Comparison of ENCODE assay signal across 21 cellular contexts in genomic region chr1:216154063-216154462, GRCh38.
DNase-seq lines count a peak whose midpoint lies in the region; ATAC-seq, FAIRE-seq and TF ChIP-seq lines count a peak whose summit lies in the region.
"Had no signal": no experiment of that assay in that cellular context is flagged by ENCODE, and none has a peak within 500 bp of the region (broad histone marks: within the 10 kb centered on the region; RNA-seq: fewer than 3 reads in every experiment).

No MANE protein-coding gene starts in this region.

- peaks cover 2% of the 10 kb centered on the region for H3K36me3 Mint-ChIP-seq in neural progenitor cell
- H3K36me3 Mint-ChIP-seq: CD8-positive, alpha-beta T cell had no signal

- H3K23ac ChIP-seq in IMR-90 (ENCODE audit: low read depth, low read length), result no peak overlapping the region

- H3K27ac Mint-ChIP-seq in neural progenitor cell, result no peak overlapping the region
- H3K27ac Mint-ChIP-seq: B cell; CD4-positive, alpha-beta T cell; CD8-positive, alpha-beta T cell had no signal

- H3K4me2 ChIP-seq in A549 (no peak overlapping the region), IMR-90 (ENCODE audit: low read depth, low read length) (no peak overlapping the region), hepatocyte (no peak overlapping the region), neural progenitor cell (no peak overlapping the region)
- H3K4me2 ChIP-seq: BLaER1 treated with 17β-estradiol and CSF1 and Interleukin-3, amounts not matched to agents 10 nM and 100 nM had no signal

- TF ChIP-seq EP300 in A549 (IDR thresholded peaks at IDR 0.05), result no peak

- intact Hi-C loops in IMR-90 (cut with micrococcal nuclease) (no loop called here), left cardiac atrium (cut with DNase I) (no loop called here)

- BruUV-seq in IMR-90 (replicated peaks; lab: Mats Ljungman, UMichigan), result no TSS peak

- no peak for TF ChIP-seq CTCF in A549 (IDR thresholded peaks at IDR 0.05)
- TF ChIP-seq CTCF in IMR-90 (conservative IDR thresholded peaks at IDR 0.05; ENCODE audit: low read depth, low read length), result no peak
- TF ChIP-seq CTCF in hepatocyte (IDR thresholded peaks at IDR 0.05; ENCODE audit: poor library complexity), result no peak
- TF ChIP-seq CTCF in neural progenitor cell (IDR thresholded peaks at IDR 0.05), result no peak

- H3K4me1 Mint-ChIP-seq in neural progenitor cell, result no peaks in the 10 kb centered on the region
- H3K4me1 Mint-ChIP-seq: B cell had no signal

- H3K79me2 ChIP-seq in hepatocyte (no peaks in the 10 kb centered on the region), neural progenitor cell (ENCODE audit: low read depth) (no peaks in the 10 kb centered on the region)

- no peak overlapping the region for H3K4me3 Mint-ChIP-seq in neural progenitor cell
- H3K4me3 Mint-ChIP-seq: B cell; CD4-positive, alpha-beta T cell; CD8-positive, alpha-beta T cell had no signal

- no peak overlapping the region for H2BK15ac ChIP-seq in IMR-90 (ENCODE audit: low read depth, low read length)

- H3K4me3 ChIP-seq in A549, result no peak overlapping the region
- no peak overlapping the region for H3K4me3 ChIP-seq in IMR-90 (ENCODE audit: insufficient read depth, low read depth, low read length)
- H3K4me3 ChIP-seq in hepatocyte, result no peak overlapping the region
- H3K4me3 ChIP-seq in neural progenitor cell, result no peak overlapping the region
- H3K4me3 ChIP-seq: BLaER1 treated with 17β-estradiol and CSF1 and Interleukin-3, amounts not matched to agents 10 nM and 100 nM had no signal

- TF ChIP-seq RAD21 in A549 (conservative IDR thresholded peaks at IDR 0.05 in 1 of 2, IDR thresholded peaks at IDR 0.05 in 1 of 2) (no peak), IMR-90 (IDR thresholded peaks at IDR 0.05; ENCODE audit: low read length) (no peak)

- no peak overlapping the region for H3K9ac ChIP-seq in IMR-90 (ENCODE audit: low read depth, low read length)
- no peak overlapping the region for H3K9ac ChIP-seq in neural progenitor cell
- H3K9ac ChIP-seq: BLaER1 treated with 17β-estradiol and CSF1 and Interleukin-3, amounts not matched to agents 10 nM and 100 nM had no signal

- no peak overlapping the region for H4K91ac ChIP-seq in IMR-90 (ENCODE audit: insufficient read depth, low read depth, low read length)

- no peaks in the 10 kb centered on the region for H3F3A ChIP-seq in neural progenitor cell (ENCODE audit: low read depth)

- ATAC-seq in A549 (no peak), IMR-90 (ENCODE audit: low read depth) (no peak), left cardiac atrium (no peak)
- ATAC-seq: CD8-positive, alpha-beta T cell had no signal

- no peaks in the 10 kb centered on the region for H3K9me1 ChIP-seq in IMR-90 (ENCODE audit: insufficient read depth, low read length)

- POLR2A ChIA-PET in A549 (lab: Yijun Ruan, JAX) (no interaction called here), IMR-90 (lab: Charles Lee; ENCODE audit: unreplicated experiment) (no interaction called here)

- H3K18ac ChIP-seq in IMR-90 (ENCODE audit: low read depth, low read length), result no peak overlapping the region

- H3K27me3 Mint-ChIP-seq in neural progenitor cell (ENCODE audit: insufficient read depth, low read depth), result no peaks in the 10 kb centered on the region
- H3K27me3 Mint-ChIP-seq: B cell; CD4-positive, alpha-beta T cell had no signal

- no peaks in the 10 kb centered on the region for H3K79me1 ChIP-seq in IMR-90 (ENCODE audit: low read depth in 1 of 2, low read length in 2 of 2)

- dilution Hi-C loops in IMR-90 (cut with HindIII; ENCODE audit: low sequenced_read_pairs, unreplicated experiment), result no loop called here

- no peak overlapping the region for H2AK9ac ChIP-seq in IMR-90 (replicated peaks; ENCODE audit: low read depth, low read length, poor library complexity)

- H2AFZ ChIP-seq in IMR-90 (replicated peaks; ENCODE audit: low read length, poor library complexity), result no peak overlapping the region
- H2AFZ ChIP-seq in hepatocyte, result no peak overlapping the region
- no peak overlapping the region for H2AFZ ChIP-seq in neural progenitor cell (replicated peaks)

- H4K5ac ChIP-seq in IMR-90 (ENCODE audit: low read depth, low read length), result no peak overlapping the region

- H3K27me3 ChIP-seq in IMR-90 (ENCODE audit: control insufficient read depth, insufficient read depth, low read length) (no peaks in the 10 kb centered on the region), hepatocyte (no peaks in the 10 kb centered on the region), neural progenitor cell (no peaks in the 10 kb centered on the region)
- H3K27me3 ChIP-seq: BLaER1 treated with 17β-estradiol and CSF1 and Interleukin-3, amounts not matched to agents 10 nM and 100 nM had no signal

- H4K8ac ChIP-seq in IMR-90 (ENCODE audit: low read depth in 2 of 2, low read length in 2 of 2), result no peak overlapping the region

- H3K9me3 Mint-ChIP-seq in neural progenitor cell, result peaks cover 7% of the 10 kb centered on the region

- H3K56ac ChIP-seq in IMR-90 (ENCODE audit: extremely low read depth, insufficient read depth, low read length), result no peak overlapping the region

- H3K27ac ChIP-seq in A549, result no peak overlapping the region
- no peak overlapping the region for H3K27ac ChIP-seq in IMR-90 (ENCODE audit: insufficient read depth, low read length)
- H3K27ac ChIP-seq in hepatocyte, result no peak overlapping the region
- H3K27ac ChIP-seq in neural progenitor cell, result no peak overlapping the region
- H3K27ac ChIP-seq: BLaER1 treated with 17β-estradiol and CSF1 and Interleukin-3, amounts not matched to agents 10 nM and 100 nM; C4-2B had no signal

- H3K14ac ChIP-seq in IMR-90 (replicated peaks; ENCODE audit: low read depth, low read length), result no peak overlapping the region

- no peak overlapping the region for H2BK20ac ChIP-seq in IMR-90 (ENCODE audit: low read depth, low read length)

- H3K9me3 ChIP-seq in A549 (no peaks in the 10 kb centered on the region), IMR-90 (ENCODE audit: control insufficient read depth, insufficient read depth, low read length) (no peaks in the 10 kb centered on the region), hepatocyte (ENCODE audit: low read depth) (no peaks in the 10 kb centered on the region), neural progenitor cell (ENCODE audit: low read depth) (no peaks in the 10 kb centered on the region)
- H3K9me3 ChIP-seq: Caco-2 had no signal

- no peak for TF ChIP-seq POLR2A in A549 (IDR thresholded peaks at IDR 0.05; ENCODE audit: low read length)
- no peak for TF ChIP-seq POLR2A in IMR-90 (IDR thresholded peaks at IDR 0.05; ENCODE audit: low read depth, low read length)

- H4K20me1 ChIP-seq in IMR-90 (ENCODE audit: insufficient read depth, low read length) (no peaks in the 10 kb centered on the region), hepatocyte (ENCODE audit: insufficient read depth, poor library complexity, severe bottlenecking) (no peaks in the 10 kb centered on the region), neural progenitor cell (ENCODE audit: low read depth) (no peaks in the 10 kb centered on the region)
- H4K20me1 ChIP-seq: BLaER1 treated with 17β-estradiol and CSF1 and Interleukin-3, amounts not matched to agents 10 nM and 100 nM had no signal

- H3K36me3 ChIP-seq in IMR-90 (ENCODE audit: control insufficient read depth, insufficient read depth, low read length) (no peaks in the 10 kb centered on the region), hepatocyte (replicated peaks; ENCODE audit: insufficient read depth, low read depth) (no peaks in the 10 kb centered on the region), neural progenitor cell (no peaks in the 10 kb centered on the region)
- H3K36me3 ChIP-seq: BLaER1 treated with 17β-estradiol and CSF1 and Interleukin-3, amounts not matched to agents 10 nM and 100 nM had no signal

- no peak for FAIRE-seq in A549 (lab: Jason Lieb, UNC)
- peak; percentile 61 for FAIRE-seq in TTC549 (lab: Jason Lieb, UNC)
- FAIRE-seq: A204.1, G401.6, GM12891, GM19239 had no signal

- H2BK120ac ChIP-seq in IMR-90 (ENCODE audit: low read depth, low read length), result no peak overlapping the region

- no peaks in the 10 kb centered on the region for H3K4me1 ChIP-seq in A549
- no peaks in the 10 kb centered on the region for H3K4me1 ChIP-seq in IMR-90 (ENCODE audit: control insufficient read depth, insufficient read depth, low read length)
- H3K4me1 ChIP-seq in hepatocyte (ENCODE audit: insufficient read depth), result no peaks in the 10 kb centered on the region
- no peaks in the 10 kb centered on the region for H3K4me1 ChIP-seq in neural progenitor cell
- H3K4me1 ChIP-seq: BLaER1 treated with 17β-estradiol and CSF1 and Interleukin-3, amounts not matched to agents 10 nM and 100 nM; Caco-2 had no signal

- no peaks in the 10 kb centered on the region for H3K9me2 ChIP-seq in hepatocyte (replicated peaks; ENCODE audit: insufficient read depth)

- H2AK5ac ChIP-seq in IMR-90 (ENCODE audit: low read depth, low read length), result no peak overlapping the region

- DNase-seq in A549 (ENCODE audit: low read depth in 1 of 2, low spot score in 1 of 2) (no peak), IMR-90 (no peak), hepatocyte (ENCODE audit: low spot score) (no peak), neural progenitor cell (ENCODE audit: low spot score) (no peak), left cardiac atrium (no peak)
- DNase-seq: 8988T; AML-193; Caco-2; Calu3; CD4-positive, alpha-beta T cell; CD8-positive, alpha-beta T cell; DMS79 treated with DMSO at 0.1 percent for 48 hours; GF-D8 had no signal

- H2BK5ac ChIP-seq in IMR-90 (ENCODE audit: low read depth, low read length, poor library complexity, severe bottlenecking), result no peak overlapping the region

- H3K4ac ChIP-seq in IMR-90 (ENCODE audit: low read depth, low read length), result no peak overlapping the region

- in situ Hi-C loops in IMR-90 (cut with MboI; ENCODE audit: low sequenced_read_pairs), result no loop called here

- CTCF ChIA-PET in A549 (lab: Yijun Ruan, JAX) (no interaction called here), IMR-90 (lab: Yijun Ruan, JAX) (interaction anchor here (0.7 kb wide), 1 partner anchor 24 kb away, joined by 3 read pairs; no protein-coding TSS in a partner anchor)

TF ChIP-seq in A549, 52 proteins besides CTCF, POLR2A, EP300 and RAD21:
- TF ChIP-seq MAFK (IDR thresholded peaks at IDR 0.05; ENCODE audit: partially characterized antibody) (peak; percentile 80), CBX8 (IDR thresholded peaks at IDR 0.05) (no peak), RARB (CRISPR knock-in tag; IDR thresholded peaks at IDR 0.05) (no peak)
- TF ChIP-seq, protein P1, sequence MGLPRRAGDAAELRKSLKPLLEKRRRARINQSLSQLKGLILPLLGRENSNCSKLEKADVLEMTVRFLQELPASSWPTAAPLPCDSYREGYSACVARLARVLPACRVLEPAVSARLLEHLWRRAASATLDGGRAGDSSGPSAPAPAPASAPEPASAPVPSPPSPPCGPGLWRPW (IDR thresholded peaks at IDR 0.05), result no peak

TF ChIP-seq in IMR-90, 13 proteins besides CTCF, POLR2A, EP300 and RAD21:
- peak; percentile 75 for TF ChIP-seq MAFK (IDR thresholded peaks at IDR 0.05; ENCODE audit: low read depth, low read length)
- TF ChIP-seq RFX5 (IDR thresholded peaks at IDR 0.05; ENCODE audit: low read depth, low read length), result no peak
